1 cellular context compared by ENCODE assay signal in genomic region chr13:33494596-33495214, GRCh38.
TF ChIP-seq lines count a peak whose summit lies in the region.

No MANE protein-coding gene starts in this region.

TF ChIP-seq in K562, 482 proteins besides CTCF, POLR2A, EP300 and RAD21 (continued from another document and continues in another):
- TF ChIP-seq ZNF609 (CRISPR knock-in tag; IDR thresholded peaks at IDR 0.05; ENCODE audit: borderline replicate concordance) (no peak), MITF (IDR thresholded peaks at IDR 0.05) (no peak), KHSRP (IDR thresholded peaks at IDR 0.05) (no peak), FOXJ3 (CRISPR knock-in tag; IDR thresholded peaks at IDR 0.05) (no peak), ZC3H4 (CRISPR knock-in tag; IDR thresholded peaks at IDR 0.05; ENCODE audit: borderline replicate concordance) (no peak), EHMT2 (IDR thresholded peaks at IDR 0.05) (no peak), ZBTB9 (CRISPR knock-in tag; IDR thresholded peaks at IDR 0.05) (no peak), TAF15 (IDR thresholded peaks at IDR 0.05; ENCODE audit: low read depth, low read length) (no peak), ILF3 (IDR thresholded peaks at IDR 0.05; ENCODE audit: borderline replicate concordance) (no peak), ARID1B (IDR thresholded peaks at IDR 0.05) (peak; percentile 42; the same call in 1 of the 2 replicates), ZNF324 (CRISPR knock-in tag; IDR thresholded peaks at IDR 0.05) (no peak), ZNF146 (CRISPR knock-in tag; IDR thresholded peaks at IDR 0.05; ENCODE audit: unreplicated experiment) (no peak), KAT8 (IDR thresholded peaks at IDR 0.05; ENCODE audit: low read depth) (no peak), PTTG1 (tag; IDR thresholded peaks at IDR 0.05; ENCODE audit: low read depth) (no peak), NFIC (IDR thresholded peaks at IDR 0.05) (no peak), CREBBP (IDR thresholded peaks at IDR 0.05; ENCODE audit: low read depth, low read length) (no peak), CC2D1A (IDR thresholded peaks at IDR 0.05) (no peak), MCM2 (IDR thresholded peaks at IDR 0.05; ENCODE audit: low read depth) (no peak), PBX2 (CRISPR knock-in tag; IDR thresholded peaks at IDR 0.05; ENCODE audit: low read depth) (no peak), PBX2 (tag; conservative IDR thresholded peaks at IDR 0.05; ENCODE audit: low read depth) (no peak), SMARCE1 (IDR thresholded peaks at IDR 0.05) (no peak), JUND (IDR thresholded peaks at IDR 0.05; ENCODE audit: borderline replicate concordance, low read depth, low read length) (peak; percentile 82), JUND (tag; IDR thresholded peaks at IDR 0.05; ENCODE audit: borderline replicate concordance, low read depth, low read length) (peak; percentile 67; the same call in 2 of the 3 replicates), REST (CRISPR knock-in tag; IDR thresholded peaks at IDR 0.05; ENCODE audit: low read depth) (no peak), TFAM (CRISPR knock-in tag; conservative IDR thresholded peaks at IDR 0.05) (no peak), SUPT5H (IDR thresholded peaks at IDR 0.05) (no peak), TCF7L2 (IDR thresholded peaks at IDR 0.05; ENCODE audit: low read depth, low read length) (no peak), TEAD4 (IDR thresholded peaks at IDR 0.05; ENCODE audit: low read length) (peak; percentile 57; the same call in 1 of the 2 replicates), TEAD4 (CRISPR knock-in tag; IDR thresholded peaks at IDR 0.05; ENCODE audit: borderline replicate concordance) (no peak), POLR2AphosphoS2 (IDR thresholded peaks at IDR 0.05; ENCODE audit: low read length) (no peak), ZBTB7A (IDR thresholded peaks at IDR 0.05; ENCODE audit: borderline replicate concordance, control insufficient read depth, low read depth, low read length) (no peak)
- TF ChIP-seq, protein P1, sequence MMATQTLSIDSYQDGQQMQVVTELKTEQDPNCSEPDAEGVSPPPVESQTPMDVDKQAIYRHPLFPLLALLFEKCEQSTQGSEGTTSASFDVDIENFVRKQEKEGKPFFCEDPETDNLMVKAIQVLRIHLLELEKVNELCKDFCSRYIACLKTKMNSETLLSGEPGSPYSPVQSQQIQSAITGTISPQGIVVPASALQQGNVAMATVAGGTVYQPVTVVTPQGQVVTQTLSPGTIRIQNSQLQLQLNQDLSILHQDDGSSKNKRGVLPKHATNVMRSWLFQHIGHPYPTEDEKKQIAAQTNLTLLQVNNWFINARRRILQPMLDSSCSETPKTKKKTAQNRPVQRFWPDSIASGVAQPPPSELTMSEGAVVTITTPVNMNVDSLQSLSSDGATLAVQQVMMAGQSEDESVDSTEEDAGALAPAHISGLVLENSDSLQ (IDR thresholded peaks at IDR 0.05): peak; percentile 41; the same call in 1 of the 2 replicates
- TF ChIP-seq, protein P2, sequence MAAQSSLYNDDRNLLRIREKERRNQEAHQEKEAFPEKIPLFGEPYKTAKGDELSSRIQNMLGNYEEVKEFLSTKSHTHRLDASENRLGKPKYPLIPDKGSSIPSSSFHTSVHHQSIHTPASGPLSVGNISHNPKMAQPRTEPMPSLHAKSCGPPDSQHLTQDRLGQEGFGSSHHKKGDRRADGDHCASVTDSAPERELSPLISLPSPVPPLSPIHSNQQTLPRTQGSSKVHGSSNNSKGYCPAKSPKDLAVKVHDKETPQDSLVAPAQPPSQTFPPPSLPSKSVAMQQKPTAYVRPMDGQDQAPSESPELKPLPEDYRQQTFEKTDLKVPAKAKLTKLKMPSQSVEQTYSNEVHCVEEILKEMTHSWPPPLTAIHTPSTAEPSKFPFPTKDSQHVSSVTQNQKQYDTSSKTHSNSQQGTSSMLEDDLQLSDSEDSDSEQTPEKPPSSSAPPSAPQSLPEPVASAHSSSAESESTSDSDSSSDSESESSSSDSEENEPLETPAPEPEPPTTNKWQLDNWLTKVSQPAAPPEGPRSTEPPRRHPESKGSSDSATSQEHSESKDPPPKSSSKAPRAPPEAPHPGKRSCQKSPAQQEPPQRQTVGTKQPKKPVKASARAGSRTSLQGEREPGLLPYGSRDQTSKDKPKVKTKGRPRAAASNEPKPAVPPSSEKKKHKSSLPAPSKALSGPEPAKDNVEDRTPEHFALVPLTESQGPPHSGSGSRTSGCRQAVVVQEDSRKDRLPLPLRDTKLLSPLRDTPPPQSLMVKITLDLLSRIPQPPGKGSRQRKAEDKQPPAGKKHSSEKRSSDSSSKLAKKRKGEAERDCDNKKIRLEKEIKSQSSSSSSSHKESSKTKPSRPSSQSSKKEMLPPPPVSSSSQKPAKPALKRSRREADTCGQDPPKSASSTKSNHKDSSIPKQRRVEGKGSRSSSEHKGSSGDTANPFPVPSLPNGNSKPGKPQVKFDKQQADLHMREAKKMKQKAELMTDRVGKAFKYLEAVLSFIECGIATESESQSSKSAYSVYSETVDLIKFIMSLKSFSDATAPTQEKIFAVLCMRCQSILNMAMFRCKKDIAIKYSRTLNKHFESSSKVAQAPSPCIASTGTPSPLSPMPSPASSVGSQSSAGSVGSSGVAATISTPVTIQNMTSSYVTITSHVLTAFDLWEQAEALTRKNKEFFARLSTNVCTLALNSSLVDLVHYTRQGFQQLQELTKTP (IDR thresholded peaks at IDR 0.05; ENCODE audit: low read depth in 1 of 2, partially characterized antibody in 2 of 2): no peak
- TF ChIP-seq, protein P3, sequence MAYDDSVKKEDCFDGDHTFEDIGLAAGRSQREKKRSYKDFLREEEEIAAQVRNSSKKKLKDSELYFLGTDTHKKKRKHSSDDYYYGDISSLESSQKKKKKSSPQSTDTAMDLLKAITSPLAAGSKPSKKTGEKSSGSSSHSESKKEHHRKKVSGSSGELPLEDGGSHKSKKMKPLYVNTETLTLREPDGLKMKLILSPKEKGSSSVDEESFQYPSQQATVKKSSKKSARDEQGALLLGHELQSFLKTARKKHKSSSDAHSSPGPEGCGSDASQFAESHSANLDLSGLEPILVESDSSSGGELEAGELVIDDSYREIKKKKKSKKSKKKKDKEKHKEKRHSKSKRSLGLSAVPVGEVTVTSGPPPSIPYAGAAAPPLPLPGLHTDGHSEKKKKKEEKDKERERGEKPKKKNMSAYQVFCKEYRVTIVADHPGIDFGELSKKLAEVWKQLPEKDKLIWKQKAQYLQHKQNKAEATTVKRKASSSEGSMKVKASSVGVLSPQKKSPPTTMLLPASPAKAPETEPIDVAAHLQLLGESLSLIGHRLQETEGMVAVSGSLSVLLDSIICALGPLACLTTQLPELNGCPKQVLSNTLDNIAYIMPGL (CRISPR knock-in tag; IDR thresholded peaks at IDR 0.05): no peak
